21 cellular contexts compared by ENCODE assay signal in the genomic region with DNA sequence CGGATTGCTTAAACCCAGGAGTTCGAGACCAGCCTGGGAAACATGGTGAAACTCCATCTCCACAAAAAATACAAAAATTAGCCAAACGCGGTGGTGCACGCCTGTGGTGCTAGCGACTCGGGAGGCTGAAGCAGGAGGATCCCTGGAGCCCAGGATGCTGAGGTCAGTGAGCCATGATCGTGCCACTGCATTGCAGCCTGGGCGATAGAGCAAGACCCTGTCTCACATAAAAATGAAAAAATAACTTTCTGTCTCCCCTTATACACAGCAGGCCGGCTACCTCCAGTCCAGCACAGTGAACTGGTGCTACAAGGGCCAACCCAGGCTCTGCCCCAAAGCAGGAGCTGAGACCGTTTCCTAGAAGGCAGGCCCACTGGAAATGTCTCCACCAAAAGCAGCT.
"Had no signal": no experiment of that assay in that cellular context is flagged by ENCODE, and none has a peak within 500 bp of the region (broad histone marks: within the 10 kb centered on the region; RNA-seq: fewer than 3 reads in every experiment).

No MANE protein-coding gene starts in this region.

- H3K4me3 ChIP-seq: esophagus squamous epithelium, gastroesophageal sphincter, ovary, right atrium auricular region, suprapubic skin, thyroid gland, vagina had no signal

- H3K36me3 ChIP-seq: ovary had no signal

- H3K4me3 Mint-ChIP-seq: dendritic cell treated with granulocyte-macrophage colony-stimulating factor and Interleukin-4, amounts not matched to agents 40 ng/mL and 50 ng/mL, for 4 days; effector memory CD8-positive, alpha-beta T cell; naive thymus-derived CD4-positive, alpha-beta T cell; type B pancreatic cell had no signal

- H3K4me1 ChIP-seq: esophagus squamous epithelium, suprapubic skin, thyroid gland had no signal

- H3K27ac Mint-ChIP-seq: dendritic cell treated with granulocyte-macrophage colony-stimulating factor and Interleukin-4, amounts not matched to agents 40 ng/mL and 50 ng/mL, for 4 days; effector memory CD8-positive, alpha-beta T cell; type B pancreatic cell had no signal

- H3K9me3 ChIP-seq: esophagus squamous epithelium, gastroesophageal sphincter, ovary, right atrium auricular region, suprapubic skin, thyroid gland, vagina had no signal

- H3K27me3 ChIP-seq: esophagus squamous epithelium, gastroesophageal sphincter, ovary, right atrium auricular region, suprapubic skin, thyroid gland, vagina had no signal

- DNase-seq: effector memory CD8-positive, alpha-beta T cell; esophagus squamous epithelium; foreskin fibroblast; glutamatergic neuron; kidney; left colon; mammary epithelial cell; naive thymus-derived CD4-positive, alpha-beta T cell; nucleus accumbens; ovary; small intestine; stimulated activated CD4-positive, alpha-beta T cell treated with anti-CD3 and anti-CD28 coated beads, Interleukin-12 subunit alpha, Interleukin-12 subunit beta, amount 100 ng/mL, for 4 hours; stimulated activated naive CD4-positive, alpha-beta T cell treated with Interleukin-2 at 50 U/mL for 16 hours; thyroid gland had no signal

- H3K9me3 Mint-ChIP-seq: dendritic cell treated with granulocyte-macrophage colony-stimulating factor and Interleukin-4, amounts not matched to agents 40 ng/mL and 50 ng/mL, for 4 days; effector memory CD8-positive, alpha-beta T cell; naive thymus-derived CD4-positive, alpha-beta T cell had no signal

- H3K27ac ChIP-seq: epithelial cell of prostate, esophagus squamous epithelium, gastroesophageal sphincter, ovary, right atrium auricular region, suprapubic skin, thyroid gland, vagina had no signal

- ATAC-seq: effector memory CD8-positive, alpha-beta T cell; gastroesophageal sphincter; left colon; naive thymus-derived CD4-positive, alpha-beta T cell had no signal

- H3K27me3 Mint-ChIP-seq: dendritic cell treated with granulocyte-macrophage colony-stimulating factor and Interleukin-4, amounts not matched to agents 40 ng/mL and 50 ng/mL, for 4 days; effector memory CD8-positive, alpha-beta T cell; naive thymus-derived CD4-positive, alpha-beta T cell; type B pancreatic cell had no signal
